24 cellular contexts compared by ENCODE assay signal in the genomic region with DNA sequence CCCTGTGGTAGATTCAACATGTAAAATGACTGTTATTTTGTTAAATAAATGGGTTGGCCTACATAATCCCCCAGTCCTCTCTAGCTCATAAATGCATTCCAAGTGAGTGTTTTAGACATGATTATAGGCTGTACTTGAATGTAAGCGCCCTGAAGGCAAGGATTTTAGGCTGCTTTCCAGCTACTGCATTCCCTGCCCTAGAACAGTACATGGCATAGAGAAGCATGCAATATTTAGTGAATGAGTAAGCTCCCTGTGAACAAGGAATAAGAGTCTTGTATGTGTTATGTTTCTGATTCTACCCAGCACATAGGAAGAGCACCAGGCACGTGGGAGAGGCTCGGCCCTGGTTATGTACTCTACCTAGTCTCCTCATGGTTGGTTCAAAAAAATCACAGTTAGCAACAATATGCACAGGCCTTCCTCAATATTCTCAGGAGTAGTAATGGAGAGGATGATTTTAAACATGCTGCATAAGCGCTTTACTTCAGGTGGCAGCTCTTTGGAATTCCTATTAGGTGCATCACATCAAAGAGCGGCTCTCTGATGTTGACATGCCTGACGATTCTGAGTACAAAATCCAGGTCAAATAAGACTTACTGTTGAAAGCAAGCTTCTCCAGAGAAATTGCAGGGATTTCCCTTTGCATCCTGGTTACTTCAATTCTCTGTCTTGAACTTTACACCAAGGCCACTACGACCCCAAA.
DNase-seq lines count a peak whose midpoint lies in the region; ATAC-seq and TF ChIP-seq lines count a peak whose summit lies in the region.
"Had no signal": no experiment of that assay in that cellular context is flagged by ENCODE, and none has a peak within 500 bp of the region (broad histone marks: within the 10 kb centered on the region; RNA-seq: fewer than 3 reads in every experiment).

No MANE protein-coding gene starts in this region.

- in situ Hi-C loops in mammary epithelial cell (cut with MboI; ENCODE audit: low sequenced_read_pairs in 2 of 2) = no loop called here

- H4K8ac ChIP-seq in trophoblast cell (ENCODE audit: low read depth, low read length) = no peak overlapping the region

- H2BK12ac ChIP-seq in trophoblast cell (ENCODE audit: low read length) = no peak overlapping the region

- H2AK5ac ChIP-seq in trophoblast cell (ENCODE audit: low read length) = no peak overlapping the region

- H3K79me1 ChIP-seq in trophoblast cell (ENCODE audit: low read length) = no peaks in the 10 kb centered on the region

- H3K9ac ChIP-seq in mammary epithelial cell (ENCODE audit: insufficient read depth, low read length) = no peak overlapping the region
- H3K9ac ChIP-seq in PC-3 (ENCODE audit: low read length) = no peak overlapping the region
- no peak overlapping the region for H3K9ac ChIP-seq in trophoblast cell (ENCODE audit: low read length)

- no peaks in the 10 kb centered on the region for H3K9me2 ChIP-seq in PC-3 (replicated peaks; ENCODE audit: low read length)

- CTCF ChIA-PET in MCF 10A (lab: Yijun Ruan, JAX) (interaction anchor here (0.6 to 1.4 kb wide), 3 partner anchors 91 to 149 kb away, joined by 3 to 4 read pairs (median 4); no protein-coding TSS in a partner anchor), mammary epithelial cell (lab: Charles Lee; ENCODE audit: low non-redundant PET) (no interaction called here), PC-3 (lab: Charles Lee) (no interaction called here)

- no peak; the same call in 1 of the 2 replicates for ATAC-seq in PC-3
- ATAC-seq: CD8-positive, alpha-beta T cell had no signal

- H3K36me3 Mint-ChIP-seq in MCF 10A (ENCODE audit: insufficient read depth, unreplicated experiment) = no peaks in the 10 kb centered on the region
- H3K36me3 Mint-ChIP-seq in activated T-helper 1 cell treated with anti-CD3 and anti-CD28 coated beads, Interleukin-12 subunit alpha, Interleukin-12 subunit beta, Interleukin-2, Interleukin-4 antibody, amounts not matched to agents 30 ng/mL and 10 ng/mL and 1 ng/mL, durations not matched to agents 14 hours and 24 hours and 36 hours (ENCODE audit: low read depth) = no peaks in the 10 kb centered on the region
- H3K36me3 Mint-ChIP-seq: CD8-positive, alpha-beta T cell had no signal

- H3K4me1 Mint-ChIP-seq in MCF 10A (ENCODE audit: insufficient read depth, unreplicated experiment) = peaks cover 4% of the 10 kb centered on the region
- no peaks in the 10 kb centered on the region for H3K4me1 Mint-ChIP-seq in activated T-helper 1 cell treated with anti-CD3 and anti-CD28 coated beads, Interleukin-12 subunit alpha, Interleukin-12 subunit beta, Interleukin-2, Interleukin-4 antibody, amounts not matched to agents 30 ng/mL and 10 ng/mL and 1 ng/mL, durations not matched to agents 14 hours and 24 hours and 36 hours (ENCODE audit: low read depth)

- 70% methylated on average over 7 of the region's 7 CpGs for WGBS in mammary epithelial cell (ENCODE audit: low coverage, missing lambda C conversion rate)
- WGBS in trophoblast cell (ENCODE audit: extremely low coverage, insufficient coverage, insufficient read length) = no CpG with 5 or more reads among the region's 7 CpGs

- no peak overlapping the region for H3K4me3 Mint-ChIP-seq in MCF 10A (ENCODE audit: unreplicated experiment)
- H3K4me3 Mint-ChIP-seq in activated T-helper 1 cell treated with anti-CD3 and anti-CD28 coated beads, Interleukin-12 subunit alpha, Interleukin-12 subunit beta, Interleukin-2, Interleukin-4 antibody, amounts not matched to agents 30 ng/mL and 10 ng/mL and 1 ng/mL, durations not matched to agents 14 hours and 24 hours and 36 hours = no peak overlapping the region
- H3K4me3 Mint-ChIP-seq: CD8-positive, alpha-beta T cell had no signal

- H3K27me3 ChIP-seq in mammary epithelial cell (ENCODE audit: insufficient read depth, low read length) (no peaks in the 10 kb centered on the region), PC-3 (ENCODE audit: low read length) (no peaks in the 10 kb centered on the region), trophoblast cell (ENCODE audit: insufficient read depth, low read length) (no peaks in the 10 kb centered on the region)
- H3K27me3 ChIP-seq: Peyer's patch had no signal

- DNase-seq in MCF 10A (ENCODE audit: unreplicated experiment) (peak; percentile 9), mammary epithelial cell (no peak), PC-3 (peak; percentile 38), epithelial cell of prostate (ENCODE audit: low read depth, low spot score) (peak; percentile 45), trophoblast cell (peak; percentile 3 to 18), NCI-H2107 (lab: John Stamatoyannopoulos, UW) (no peak), iPS-NIHi7 (ENCODE audit: extremely low spot score) (no peak)
- no peak for DNase-seq in activated T-helper 1 cell treated with anti-CD3 and anti-CD28 coated beads, Interleukin-12 subunit alpha, Interleukin-12 subunit beta, Interleukin-2, Interleukin-4 antibody, amounts not matched to agents 30 ng/mL and 10 ng/mL and 1 ng/mL, durations not matched to agents 14 hours and 24 hours and 36 hours (ENCODE audit: low spot score)
- DNase-seq: ACHN; C1 segment of cervical spinal cord; CD8-positive, alpha-beta T cell; DND-41; GDM1; KBM-7; NCI-H1092 treated with DMSO at 0.1 percent for 48 hours; NCI-H1436 treated with DMSO at 0.1 percent for 48 hours; NCI-H1930; NCI-H2227 treated with DMSO at 0.1 percent for 48 hours; NCI-H510A treated with DMSO at 0.1 percent for 48 hours; NCI-H774; NK-92 treated with Interleukin-12 subunit alpha and Interleukin-12 subunit beta, amount 100 ng/mL, for 24 hours; Peyer's patch; Right ventricle myocardium superior had no signal

- POLR2A ChIA-PET in MCF 10A (lab: Yijun Ruan, JAX) = interaction anchor here (0.7 to 1.1 kb wide), 3 partner anchors 21 to 210 kb away, joined by 3 to 5 read pairs (median 3); no protein-coding TSS in a partner anchor
- POLR2A ChIA-PET in PC-3 (lab: Charles Lee; ENCODE audit: unreplicated experiment) = no interaction called here

- BruUV-seq in MCF 10A (replicated peaks; lab: Mats Ljungman, UMichigan) = no TSS peak
- no TSS peak for BruUV-seq in mammary epithelial cell (replicated peaks; lab: Mats Ljungman, UMichigan)
- no TSS peak for BruUV-seq in PC-3 (replicated peaks; lab: Mats Ljungman, UMichigan)

- H3K14ac ChIP-seq in trophoblast cell (ENCODE audit: low read length) = no peak overlapping the region

- H3K79me2 ChIP-seq in mammary epithelial cell (ENCODE audit: insufficient read depth, low read length) (no peaks in the 10 kb centered on the region), PC-3 (ENCODE audit: low read length) (no peaks in the 10 kb centered on the region), trophoblast cell (ENCODE audit: control insufficient read depth, insufficient read depth, low read length, poor library complexity) (no peaks in the 10 kb centered on the region)

- no peak overlapping the region for H4K12ac ChIP-seq in trophoblast cell (ENCODE audit: low read depth, low read length)

- H3K27ac ChIP-seq in mammary epithelial cell (ENCODE audit: insufficient read depth, low read depth, low read length) (no peak overlapping the region), PC-3 (ENCODE audit: low read length) (no peak overlapping the region), epithelial cell of prostate (no peak overlapping the region), trophoblast cell (ENCODE audit: low read depth, low read length) (no peak overlapping the region)
- H3K27ac ChIP-seq: 22Rv1, Peyer's patch had no signal

- H2BK5ac ChIP-seq in trophoblast cell (ENCODE audit: low read depth, low read length, poor library complexity) = no peak overlapping the region

- no peak overlapping the region for H3K4ac ChIP-seq in trophoblast cell (ENCODE audit: low read depth, low read length)

- H3K4me2 ChIP-seq in mammary epithelial cell (ENCODE audit: insufficient read depth, low read depth, low read length) = no peak overlapping the region
- H3K4me2 ChIP-seq in PC-3 (ENCODE audit: low read length) = no peak overlapping the region
- no peak overlapping the region for H3K4me2 ChIP-seq in trophoblast cell (ENCODE audit: low read length)

- H2BK120ac ChIP-seq in trophoblast cell (ENCODE audit: insufficient read depth, low read length, poor library complexity) = no peak overlapping the region

- no peaks in the 10 kb centered on the region for H3F3A ChIP-seq in PC-3 (ENCODE audit: low read length, unreplicated experiment)

- H3K36me3 ChIP-seq in mammary epithelial cell (ENCODE audit: insufficient read depth, low read length) (no peaks in the 10 kb centered on the region), PC-3 (ENCODE audit: low read depth, low read length) (no peaks in the 10 kb centered on the region), trophoblast cell (ENCODE audit: control insufficient read depth in 1 of 2, insufficient read depth in 2 of 2, low read length in 2 of 2) (no peaks in the 10 kb centered on the region)
- H3K36me3 ChIP-seq: Peyer's patch had no signal

- no peak overlapping the region for H2AFZ ChIP-seq in mammary epithelial cell (ENCODE audit: low read depth, low read length)
- H2AFZ ChIP-seq in PC-3 (ENCODE audit: low read length) = no peak overlapping the region
- no peak overlapping the region for H2AFZ ChIP-seq in trophoblast cell (ENCODE audit: insufficient read depth, low read length, poor library complexity)

- H3K27ac Mint-ChIP-seq in MCF 10A (ENCODE audit: low read depth, unreplicated experiment) = no peak overlapping the region
- H3K27ac Mint-ChIP-seq in activated T-helper 1 cell treated with anti-CD3 and anti-CD28 coated beads, Interleukin-12 subunit alpha, Interleukin-12 subunit beta, Interleukin-2, Interleukin-4 antibody, amounts not matched to agents 30 ng/mL and 10 ng/mL and 1 ng/mL, durations not matched to agents 14 hours and 24 hours and 36 hours = no peak overlapping the region
- H3K27ac Mint-ChIP-seq: CD8-positive, alpha-beta T cell had no signal

- no peak overlapping the region for H3K23ac ChIP-seq in trophoblast cell (ENCODE audit: low read length)

- peaks cover 16% of the 10 kb centered on the region for H3K4me1 ChIP-seq in mammary epithelial cell (ENCODE audit: insufficient read depth, low read length)
- H3K4me1 ChIP-seq in PC-3 (ENCODE audit: insufficient read depth, low read length) = peaks cover 3% of the 10 kb centered on the region; the same call in 1 of the 2 replicates
- H3K4me1 ChIP-seq in trophoblast cell (ENCODE audit: control insufficient read depth in 1 of 2, insufficient read depth in 2 of 2, low read length in 2 of 2) = no peaks in the 10 kb centered on the region
- H3K4me1 ChIP-seq: Peyer's patch had no signal

- no peaks in the 10 kb centered on the region for H3K27me3 Mint-ChIP-seq in MCF 10A (ENCODE audit: insufficient read depth, unreplicated experiment)
- H3K27me3 Mint-ChIP-seq in activated T-helper 1 cell treated with anti-CD3 and anti-CD28 coated beads, Interleukin-12 subunit alpha, Interleukin-12 subunit beta, Interleukin-2, Interleukin-4 antibody, amounts not matched to agents 30 ng/mL and 10 ng/mL and 1 ng/mL, durations not matched to agents 14 hours and 24 hours and 36 hours (ENCODE audit: insufficient read depth) = no peaks in the 10 kb centered on the region

- H4K20me1 ChIP-seq in mammary epithelial cell (ENCODE audit: insufficient read depth, low read length) (no peaks in the 10 kb centered on the region), PC-3 (ENCODE audit: low read length) (no peaks in the 10 kb centered on the region)

- H3K4me3 ChIP-seq in mammary epithelial cell (replicated peaks in 1 of 3; ENCODE audit: insufficient read depth in 1 of 3, low read depth in 2 of 3, low read length in 3 of 3) = no peak overlapping the region
- H3K4me3 ChIP-seq in PC-3 (ENCODE audit: low read length) = no peak overlapping the region
- H3K4me3 ChIP-seq in trophoblast cell (ENCODE audit: low read depth, low read length) = no peak overlapping the region
- H3K4me3 ChIP-seq: Peyer's patch had no signal

- intact Hi-C loops in MCF 10A (cut with micrococcal nuclease) (no loop called here), mammary epithelial cell (cut with micrococcal nuclease) (no loop called here), PC-3 (cut with micrococcal nuclease) (no loop called here)
- intact Hi-C loops in activated T-helper 1 cell treated with anti-CD3 and anti-CD28 coated beads, Interleukin-12 subunit alpha, Interleukin-12 subunit beta, Interleukin-2, Interleukin-4 antibody, amounts not matched to agents 30 ng/mL and 10 ng/mL and 1 ng/mL, durations not matched to agents 14 hours and 24 hours and 36 hours (cut with micrococcal nuclease) = no loop called here

- TF ChIP-seq CTCF in MCF 10A (IDR thresholded peaks at IDR 0.05; ENCODE audit: unreplicated experiment) (no peak), mammary epithelial cell (conservative IDR thresholded peaks at IDR 0.05 in 1 of 2, IDR thresholded peaks at IDR 0.05 in 1 of 2; ENCODE audit: extremely low read depth in 1 of 2, insufficient read depth in 1 of 2, low read depth in 1 of 2, low read length in 2 of 2) (no peak), PC-3 (conservative IDR thresholded peaks at IDR 0.05; ENCODE audit: low read depth, low read length) (no peak)

- no peak overlapping the region for H4K91ac ChIP-seq in trophoblast cell (ENCODE audit: low read depth, low read length)

- dilution Hi-C loops in mammary epithelial cell (cut with HindIII; ENCODE audit: low sequenced_read_pairs) = no loop called here

- H3K18ac ChIP-seq in trophoblast cell (ENCODE audit: low read length) = no peak overlapping the region

- H3K9me3 ChIP-seq in mammary epithelial cell (replicated peaks; ENCODE audit: insufficient read depth, low read length) (peaks cover 2% of the 10 kb centered on the region), PC-3 (ENCODE audit: low read length) (no peaks in the 10 kb centered on the region), trophoblast cell (ENCODE audit: insufficient read depth, low read depth, low read length) (no peaks in the 10 kb centered on the region)
- H3K9me3 ChIP-seq: Peyer's patch had no signal

- peaks cover 8% of the 10 kb centered on the region for H3K9me3 Mint-ChIP-seq in MCF 10A (ENCODE audit: unreplicated experiment)
- H3K9me3 Mint-ChIP-seq in activated T-helper 1 cell treated with anti-CD3 and anti-CD28 coated beads, Interleukin-12 subunit alpha, Interleukin-12 subunit beta, Interleukin-2, Interleukin-4 antibody, amounts not matched to agents 30 ng/mL and 10 ng/mL and 1 ng/mL, durations not matched to agents 14 hours and 24 hours and 36 hours = no peaks in the 10 kb centered on the region
- H3K9me3 Mint-ChIP-seq: CD8-positive, alpha-beta T cell had no signal

Comparison
In these comparisons a context has a peak if more than half of its experiments do, and no peak if none do; other contexts are left out.
1. DNase-seq: peak in MCF 10A (single experiment), PC-3 (single experiment), epithelial cell of prostate (single experiment) and trophoblast cell (2 of 2); none in mammary epithelial cell (single experiment), NCI-H2107 (single experiment), iPS-NIHi7 (single experiment) and activated T-helper 1 cell treated with anti-CD3 and anti-CD28 coated beads, Interleukin-12 subunit alpha, Interleukin-12 subunit beta, Interleukin-2, Interleukin-4 antibody, amounts not matched to agents 30 ng/mL and 10 ng/mL and 1 ng/mL, durations not matched to agents 14 hours and 24 hours and 36 hours (single experiment).